In genomic region chr14:61706096-61706690, GRCh38 we compare ENCODE assay signal across 16 cellular contexts. TPM values are rescaled to one million over a fixed set of nuclear protein-coding genes. Genes with fewer than 3 reads are reported as not detected.
DNase-seq lines count a peak whose midpoint lies in the region; ATAC-seq and TF ChIP-seq lines count a peak whose summit lies in the region.
"Had no signal": no experiment of that assay in that cellular context is flagged by ENCODE, and none has a peak within 500 bp of the region (broad histone marks: within the 10 kb centered on the region; RNA-seq: fewer than 3 reads in every experiment).

No MANE protein-coding gene starts in this region.

- no peak for DNase-seq in natural killer cell treated with Interleukin-12 subunit alpha and Interleukin-12 subunit beta and Interleukin-15 and Interleukin-18, amount 100 ng/mL, for 72 hours (ENCODE audit: low spot score)
- DNase-seq in natural killer cell: no peak
- no peak for DNase-seq in T-helper 17 cell
- peak; percentile 38 for DNase-seq in iris pigment epithelial cell (ENCODE audit: low read depth)
- no peak for DNase-seq in stimulated activated naive CD8-positive, alpha-beta T cell treated with anti-CD3 and anti-CD28 coated beads, Interleukin-15, Interleukin-2, amounts not matched to agents 100 U/mL and 50 U/mL, for 24 hours
- DNase-seq in CD8-positive, alpha-beta T cell: no peak
- DNase-seq in caudate nucleus (lab: John Stamatoyannopoulos, UW): no peak
- DNase-seq: activated T-cell treated with anti-CD3 and anti-CD28 coated beads, Interleukin-2, amount 50 U/mL, for 48 hours; DMS79 treated with DMSO at 0.1 percent for 48 hours; endodermal cell; immature natural killer cell; NCI-H187; NCI-H524 treated with DMSO at 0.1 percent for 48 hours had no signal

- no peaks in the 10 kb centered on the region for H3K9me3 ChIP-seq in T-helper 17 cell (ENCODE audit: control insufficient read depth, low read length, poor library complexity, severe bottlenecking)
- no peaks in the 10 kb centered on the region for H3K9me3 ChIP-seq in CD8-positive, alpha-beta T cell (ENCODE audit: low read length)

- ATAC-seq in natural killer cell treated with Interleukin-12 subunit alpha and Interleukin-12 subunit beta and Interleukin-15 and Interleukin-18, amount 100 ng/mL, for 72 hours: no peak
- ATAC-seq in natural killer cell (no peak), T-helper 17 cell (no peak), HG02981 (IDR thresholded peaks at IDR 0.05; ENCODE audit: unreplicated experiment) (no peak)
- no peak for ATAC-seq in stimulated activated naive CD8-positive, alpha-beta T cell treated with anti-CD3 and anti-CD28 coated beads, Interleukin-15, Interleukin-2, amounts not matched to agents 100 U/mL and 50 U/mL, for 24 hours
- ATAC-seq in CD8-positive, alpha-beta T cell: no peak
- ATAC-seq: activated CD4-positive, CD25-positive, alpha-beta regulatory T cell treated with anti-CD3 and anti-CD28 coated beads, Interleukin-2, amount 50 U/mL, for 24 hours; HCT116 had no signal

- no peaks in the 10 kb centered on the region for H3K27me3 ChIP-seq in CD8-positive, alpha-beta T cell (ENCODE audit: insufficient read depth, low read length)

- CTCF ChIA-PET in CD8-positive, alpha-beta T cell (lab: Charles Lee): interaction anchor here (0.5 to 1.3 kb wide), 5 partner anchors 24 to 426 kb away, joined by 3 to 4 read pairs (median 3); no protein-coding TSS in a partner anchor

- no peak overlapping the region for H3K27ac ChIP-seq in CD8-positive, alpha-beta T cell (ENCODE audit: low read depth, low read length)
- no peak overlapping the region for H3K27ac ChIP-seq in caudate nucleus (ENCODE audit: low read depth, low read length)

- TF ChIP-seq CTCF in natural killer cell (IDR thresholded peaks at IDR 0.05): no peak
- no peak for TF ChIP-seq CTCF in CD8-positive, alpha-beta T cell (IDR thresholded peaks at IDR 0.05)

- peaks cover 7% of the 10 kb centered on the region for H3K36me3 Mint-ChIP-seq in natural killer cell treated with Interleukin-12 subunit alpha and Interleukin-12 subunit beta and Interleukin-15 and Interleukin-18, amount 100 ng/mL, for 72 hours
- H3K36me3 Mint-ChIP-seq in natural killer cell: no peaks in the 10 kb centered on the region
- no peaks in the 10 kb centered on the region for H3K36me3 Mint-ChIP-seq in T-helper 17 cell (ENCODE audit: low read depth)
- peaks cover 5% of the 10 kb centered on the region for H3K36me3 Mint-ChIP-seq in CD8-positive, alpha-beta T cell
- H3K36me3 Mint-ChIP-seq: immature natural killer cell had no signal

- H3K27me3 Mint-ChIP-seq in natural killer cell treated with Interleukin-12 subunit alpha and Interleukin-12 subunit beta and Interleukin-15 and Interleukin-18, amount 100 ng/mL, for 72 hours: no peaks in the 10 kb centered on the region
- H3K27me3 Mint-ChIP-seq in natural killer cell (ENCODE audit: low read depth in 2 of 2): no peaks in the 10 kb centered on the region
- no peaks in the 10 kb centered on the region for H3K27me3 Mint-ChIP-seq in T-helper 17 cell
- H3K27me3 Mint-ChIP-seq in CD8-positive, alpha-beta T cell (ENCODE audit: low read depth): no peaks in the 10 kb centered on the region

- H3K4me1 ChIP-seq in CD8-positive, alpha-beta T cell (ENCODE audit: insufficient read depth, low read length): peaks cover 43% of the 10 kb centered on the region

- intact Hi-C loops in natural killer cell (cut with micrococcal nuclease): no loop called here
- intact Hi-C loops in CD8-positive, alpha-beta T cell (cut with DNase I, micrococcal nuclease): no loop called here

- POLR2A ChIA-PET in CD8-positive, alpha-beta T cell (lab: Charles Lee): interaction anchor here (1.6 to 1.7 kb wide), 2 partner anchors 11 to 13 kb away, joined by 3 to 6 read pairs; partner anchors contain the start of gene HIF1A

- H3K4me3 Mint-ChIP-seq in natural killer cell treated with Interleukin-12 subunit alpha and Interleukin-12 subunit beta and Interleukin-15 and Interleukin-18, amount 100 ng/mL, for 72 hours: peak overlapping the region; percentile 81
- H3K4me3 Mint-ChIP-seq in natural killer cell (no peak overlapping the region), T-helper 17 cell (peak overlapping the region; percentile 37)
- H3K4me3 Mint-ChIP-seq in CD8-positive, alpha-beta T cell: no peak overlapping the region
- H3K4me3 Mint-ChIP-seq: endodermal cell, immature natural killer cell had no signal

- no peak overlapping the region for H3K4me3 ChIP-seq in CD8-positive, alpha-beta T cell (ENCODE audit: low read depth, low read length)

- peaks cover 54 to 61% of the 10 kb centered on the region in 2 donors for H3K4me1 Mint-ChIP-seq in natural killer cell treated with Interleukin-12 subunit alpha and Interleukin-12 subunit beta and Interleukin-15 and Interleukin-18, amount 100 ng/mL, for 72 hours (ENCODE audit: low read depth in 2 of 2)
- H3K4me1 Mint-ChIP-seq in natural killer cell (peaks cover 34 to 49% of the 10 kb centered on the region in 2 donors), T-helper 17 cell (peaks cover 43% of the 10 kb centered on the region)
- peaks cover 81% of the 10 kb centered on the region for H3K4me1 Mint-ChIP-seq in CD8-positive, alpha-beta T cell (ENCODE audit: low read depth)

- no peaks in the 10 kb centered on the region for H3K36me3 ChIP-seq in CD8-positive, alpha-beta T cell (ENCODE audit: insufficient read depth, low read length)

- peak overlapping the region; percentile 25 to 44 for H3K27ac Mint-ChIP-seq in natural killer cell treated with Interleukin-12 subunit alpha and Interleukin-12 subunit beta and Interleukin-15 and Interleukin-18, amount 100 ng/mL, for 72 hours
- H3K27ac Mint-ChIP-seq in natural killer cell (peak overlapping the region in 1 of 2 donors; percentile 22), T-helper 17 cell (peak overlapping the region; percentile 8)
- H3K27ac Mint-ChIP-seq in CD8-positive, alpha-beta T cell: no peak overlapping the region
- H3K27ac Mint-ChIP-seq: endodermal cell had no signal

- no peaks in the 10 kb centered on the region for H3K9me3 Mint-ChIP-seq in natural killer cell treated with Interleukin-12 subunit alpha and Interleukin-12 subunit beta and Interleukin-15 and Interleukin-18, amount 100 ng/mL, for 72 hours
- no peaks in the 10 kb centered on the region for H3K9me3 Mint-ChIP-seq in natural killer cell
- peaks cover 3% of the 10 kb centered on the region for H3K9me3 Mint-ChIP-seq in CD8-positive, alpha-beta T cell
- H3K9me3 Mint-ChIP-seq: endodermal cell, immature natural killer cell had no signal

RNA-seq across cellular contexts. Expression of gene HIF1A, which starts 10.9 kb away (rescaled TPM):
- total RNA-seq in natural killer cell treated with Interleukin-12 subunit alpha and Interleukin-12 subunit beta and Interleukin-15 and Interleukin-18, amount 100 ng/mL, for 72 hours: 100 to 1,000 TPM; 452 to 579 TPM
- total RNA-seq in natural killer cell (100 to 1,000 TPM; 174 to 184 (median 177) TPM), T-helper 17 cell (100 to 1,000 TPM; 175 to 204 TPM)
- 100 to 1,000 TPM; 335 to 340 TPM for total RNA-seq in CD8-positive, alpha-beta T cell

RNA-seq across cellular contexts. Expression of gene SNAPC1, which starts 56.0 kb away (rescaled TPM):
- total RNA-seq in natural killer cell treated with Interleukin-12 subunit alpha and Interleukin-12 subunit beta and Interleukin-15 and Interleukin-18, amount 100 ng/mL, for 72 hours: 1 to 10 TPM; 8.8 TPM
- total RNA-seq in natural killer cell (1 to 10 TPM; 2.2 to 2.4 (median 2.2) TPM), T-helper 17 cell (1 to 10 TPM; 3.3 to 4.3 TPM)
- total RNA-seq in CD8-positive, alpha-beta T cell: 1 to 10 TPM; 6.8 to 7.4 TPM

Comparison
In these comparisons a context has a peak if more than half of its experiments do, and no peak if none do; other contexts are left out.
1. H3K4me3 Mint-ChIP-seq: peak in natural killer cell treated with Interleukin-12 subunit alpha and Interleukin-12 subunit beta and Interleukin-15 and Interleukin-18, amount 100 ng/mL, for 72 hours (single experiment) and T-helper 17 cell (single experiment); none in natural killer cell (single experiment) and CD8-positive, alpha-beta T cell (single experiment).